Comparison of ENCODE assay signal across 1 cellular context in genomic region chr3:59444293-59444671, GRCh38.
A peak's percentile ranks its signal among the peaks of the same experiment; 100 is the strongest.
TF ChIP-seq lines count a peak whose summit lies in the region.

No MANE protein-coding gene starts in this region.

TF ChIP-seq in GM12878, 131 proteins besides CTCF, POLR2A, EP300 and RAD21 (continued from another document and continues in another):
- no peak for TF ChIP-seq SKIL (IDR thresholded peaks at IDR 0.05; ENCODE audit: low read depth, poor library complexity, severe bottlenecking)
- no peak for TF ChIP-seq ZBED1 (IDR thresholded peaks at IDR 0.05; ENCODE audit: borderline replicate concordance)
- no peak for TF ChIP-seq HSF1 (IDR thresholded peaks at IDR 0.05; ENCODE audit: low read depth, low read length)
- TF ChIP-seq BRCA1 (IDR thresholded peaks at IDR 0.05; ENCODE audit: low read depth, low read length): no peak
- peak; percentile 55 for TF ChIP-seq MEF2B (IDR thresholded peaks at IDR 0.05; ENCODE audit: partially characterized antibody, poor library complexity, severe bottlenecking)
- TF ChIP-seq IRF3 (IDR thresholded peaks at IDR 0.05): no peak
- no peak for TF ChIP-seq PRDM15 (CRISPR knock-in tag; IDR thresholded peaks at IDR 0.05)
- TF ChIP-seq RAD51 (IDR thresholded peaks at IDR 0.05): no peak
- TF ChIP-seq ZNF687 (IDR thresholded peaks at IDR 0.05): peak; percentile 21; the same call in 1 of the 2 replicates
- no peak for TF ChIP-seq GABPA (IDR thresholded peaks at IDR 0.05; ENCODE audit: low read depth)
- TF ChIP-seq CEBPB (IDR thresholded peaks at IDR 0.05; ENCODE audit: borderline replicate concordance in 1 of 2, low read depth in 2 of 2, low read length in 2 of 2): no peak
- no peak for TF ChIP-seq PBX3 (IDR thresholded peaks at IDR 0.05; ENCODE audit: insufficient replicate concordance, low read depth, low read length)
- no peak for TF ChIP-seq SMC3 (IDR thresholded peaks at IDR 0.05; ENCODE audit: borderline replicate concordance, low read length)
- no peak; the same call in 1 of the 2 replicates for TF ChIP-seq JUND (IDR thresholded peaks at IDR 0.05; ENCODE audit: low read depth, low read length)
- TF ChIP-seq SIX5 (IDR thresholded peaks at IDR 0.05; ENCODE audit: low read depth, low read length, severe bottlenecking): no peak
- no peak for TF ChIP-seq GATAD2B (conservative IDR thresholded peaks at IDR 0.05; ENCODE audit: low read depth)
- no peak for TF ChIP-seq ESRRA (IDR thresholded peaks at IDR 0.05; ENCODE audit: low read length)
- TF ChIP-seq NKRF (conservative IDR thresholded peaks at IDR 0.05): no peak
- TF ChIP-seq NR2C1 (IDR thresholded peaks at IDR 0.05): no peak
- TF ChIP-seq RELB (IDR thresholded peaks at IDR 0.05; ENCODE audit: low read depth): no peak
- no peak for TF ChIP-seq MYC (IDR thresholded peaks at IDR 0.05; ENCODE audit: insufficient read depth, insufficient read length, insufficient replicate concordance, low read length, severe bottlenecking)
- no peak for TF ChIP-seq IRF5 (IDR thresholded peaks at IDR 0.05; ENCODE audit: borderline replicate concordance)
- TF ChIP-seq YBX1 (IDR thresholded peaks at IDR 0.05): no peak
- no peak for TF ChIP-seq ZNF592 (IDR thresholded peaks at IDR 0.05)
- TF ChIP-seq POLR2AphosphoS5 (IDR thresholded peaks at IDR 0.05; ENCODE audit: low read length): no peak
- no peak for TF ChIP-seq NFXL1 (IDR thresholded peaks at IDR 0.05; ENCODE audit: borderline replicate concordance)
- TF ChIP-seq POLR2AphosphoS2 (IDR thresholded peaks at IDR 0.05; ENCODE audit: low read depth, low read length): no peak
- TF ChIP-seq FOXM1 (IDR thresholded peaks at IDR 0.05; ENCODE audit: low read depth, low read length): no peak
- no peak for TF ChIP-seq CHD2 (IDR thresholded peaks at IDR 0.05; ENCODE audit: borderline replicate concordance, low read depth, low read length)
- TF ChIP-seq TARDBP (IDR thresholded peaks at IDR 0.05; ENCODE audit: borderline replicate concordance): no peak
- TF ChIP-seq IRF4 (IDR thresholded peaks at IDR 0.05; ENCODE audit: low read depth, low read length): no peak
- TF ChIP-seq IKZF1 (conservative IDR thresholded peaks at IDR 0.05): 0 out of 2 replicates have a peak, but pooled peaks have one; percentile 26
